Comparison of ENCODE assay signal across 10 cellular contexts in the genomic region with DNA sequence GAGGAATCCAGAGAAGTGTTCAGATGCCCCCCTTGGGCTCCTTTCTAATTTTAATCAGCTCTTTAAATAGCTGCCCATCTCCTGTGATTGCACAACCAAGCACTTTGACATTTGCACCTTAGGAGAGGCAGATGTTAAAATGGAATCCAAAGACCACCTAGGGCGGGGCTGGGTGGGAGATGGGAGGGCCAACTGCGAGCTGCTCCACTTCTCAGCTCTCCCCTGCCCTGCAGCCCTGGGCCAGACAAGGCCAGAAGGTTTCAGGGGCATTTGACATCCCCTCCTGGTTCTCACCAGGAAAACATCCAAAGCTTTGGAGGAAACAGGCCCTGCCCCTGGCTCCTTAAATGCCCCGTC.
DNase-seq lines count a peak whose midpoint lies in the region; ATAC-seq and TF ChIP-seq lines count a peak whose summit lies in the region.
"Had no signal": no experiment of that assay in that cellular context is flagged by ENCODE, and none has a peak within 500 bp of the region (broad histone marks: within the 10 kb centered on the region; RNA-seq: fewer than 3 reads in every experiment).

No MANE protein-coding gene starts in this region.

- H3K9me3 ChIP-seq in CD8-positive, alpha-beta T cell (ENCODE audit: low read length): no peaks in the 10 kb centered on the region
- no peaks in the 10 kb centered on the region for H3K9me3 ChIP-seq in T-helper 17 cell (ENCODE audit: control insufficient read depth, low read length, poor library complexity, severe bottlenecking)
- H3K9me3 ChIP-seq in gastroesophageal sphincter: no peaks in the 10 kb centered on the region
- H3K9me3 ChIP-seq: ovary had no signal

- no peak for TF ChIP-seq CTCF in CD8-positive, alpha-beta T cell (IDR thresholded peaks at IDR 0.05)
- TF ChIP-seq CTCF in gastroesophageal sphincter (IDR thresholded peaks at IDR 0.05) (no peak), retinal pigment epithelial cell (conservative IDR thresholded peaks at IDR 0.05; ENCODE audit: low read depth, low read length) (no peak)

- no peaks in the 10 kb centered on the region for H3K27me3 ChIP-seq in CD8-positive, alpha-beta T cell (ENCODE audit: insufficient read depth, low read length)
- H3K27me3 ChIP-seq in gastroesophageal sphincter: no peaks in the 10 kb centered on the region
- H3K27me3 ChIP-seq: ovary had no signal

- peak overlapping the region; percentile 64 for H3K27ac ChIP-seq in CD8-positive, alpha-beta T cell (ENCODE audit: low read depth, low read length)
- peak overlapping the region; percentile 48 to 80 (median 60) for H3K27ac ChIP-seq in gastroesophageal sphincter
- H3K27ac ChIP-seq: ovary had no signal

- H3K4me3 Mint-ChIP-seq in CD8-positive, alpha-beta T cell: peak overlapping the region; percentile 75
- H3K4me3 Mint-ChIP-seq in T-helper 17 cell: peak overlapping the region; percentile 91

- no peak for TF ChIP-seq POLR2A in gastroesophageal sphincter (IDR thresholded peaks at IDR 0.05)

- peak overlapping the region; percentile 29 for H3K4me3 ChIP-seq in CD8-positive, alpha-beta T cell (ENCODE audit: low read depth, low read length)
- H3K4me3 ChIP-seq in gastroesophageal sphincter (peak overlapping the region in 1 of 2 donors; percentile 14), retinal pigment epithelial cell (ENCODE audit: low read length) (peak overlapping the region; percentile 8)
- H3K4me3 ChIP-seq: ovary had no signal

- peaks cover 3% of the 10 kb centered on the region for H3K9me3 Mint-ChIP-seq in CD8-positive, alpha-beta T cell

- no peaks in the 10 kb centered on the region for H3K27me3 Mint-ChIP-seq in CD8-positive, alpha-beta T cell (ENCODE audit: low read depth)
- H3K27me3 Mint-ChIP-seq in T-helper 17 cell: no peaks in the 10 kb centered on the region

- peaks cover 34% of the 10 kb centered on the region for H3K4me1 ChIP-seq in CD8-positive, alpha-beta T cell (ENCODE audit: insufficient read depth, low read length)
- H3K4me1 ChIP-seq in gastroesophageal sphincter: peaks cover 5 to 53% (median 16%) of the 10 kb centered on the region in 3 donors

- intact Hi-C loops in CD8-positive, alpha-beta T cell (cut with DNase I, micrococcal nuclease): loop anchor here (2.0 to 10.0 kb wide), 6 partner anchors 38 to 108 kb away; partner anchors contain the start of gene DHRS3 (in 1 of the 2)

- H3K27ac Mint-ChIP-seq in CD8-positive, alpha-beta T cell: peak overlapping the region; percentile 98
- H3K27ac Mint-ChIP-seq in T-helper 17 cell: peak overlapping the region; percentile 97

- no peak for ATAC-seq in CD8-positive, alpha-beta T cell
- ATAC-seq in T-helper 17 cell (no peak), gastroesophageal sphincter (peak; percentile 10), esophagus mucosa (no peak), GM19397 (IDR thresholded peaks at IDR 0.05; ENCODE audit: unreplicated experiment) (no peak)

- peaks cover 55% of the 10 kb centered on the region for H3K4me1 Mint-ChIP-seq in CD8-positive, alpha-beta T cell (ENCODE audit: low read depth)
- H3K4me1 Mint-ChIP-seq in T-helper 17 cell: peaks cover 23% of the 10 kb centered on the region

- DNase-seq in CD8-positive, alpha-beta T cell: no peak
- DNase-seq in T-helper 17 cell (no peak), retinal pigment epithelial cell (ENCODE audit: low read depth) (no peak)
- no peak for DNase-seq in stimulated activated CD8-positive, alpha-beta memory T cell treated with anti-CD3 and anti-CD28 coated beads, Interleukin-4, amount 100 ng/mL, for 48 hours
- no peak for DNase-seq in stimulated activated CD4-positive, alpha-beta T cell treated with anti-CD3 and anti-CD28 coated beads, Interleukin-2, amount 100 ng/mL, for 48 hours
- DNase-seq: NCI-H146, ovary had no signal

- peaks cover 4% of the 10 kb centered on the region for H3K36me3 ChIP-seq in CD8-positive, alpha-beta T cell (ENCODE audit: insufficient read depth, low read length)
- H3K36me3 ChIP-seq in gastroesophageal sphincter: peaks cover 0 to 26% of the 10 kb centered on the region in 2 donors
- H3K36me3 ChIP-seq: ovary had no signal

- CTCF ChIA-PET in CD8-positive, alpha-beta T cell (lab: Charles Lee): interaction anchor here (1.0 to 2.1 kb wide), 7 partner anchors 8 to 148 kb away, joined by 3 to 9 read pairs (median 5); no protein-coding TSS in a partner anchor

- peaks cover 36% of the 10 kb centered on the region for H3K36me3 Mint-ChIP-seq in CD8-positive, alpha-beta T cell
- peaks cover 4% of the 10 kb centered on the region for H3K36me3 Mint-ChIP-seq in T-helper 17 cell (ENCODE audit: low read depth)

- whole genome bisulfite sequencing in gastroesophageal sphincter (ENCODE audit: low coverage in 1 of 2), 2 donors: 14 to 60% methylated on average over 1 of the region's 3 CpGs

- POLR2A ChIA-PET in CD8-positive, alpha-beta T cell (lab: Charles Lee): interaction anchor here (0.8 to 2.8 kb wide), 13 partner anchors 8 to 107 kb away, joined by 3 to 11 read pairs (median 5); partner anchors contain the start of gene DHRS3

- no peak for TF ChIP-seq EP300 in gastroesophageal sphincter (IDR thresholded peaks at IDR 0.05)
